Comparison of ENCODE assay signal across 10 cellular contexts in the genomic region with DNA sequence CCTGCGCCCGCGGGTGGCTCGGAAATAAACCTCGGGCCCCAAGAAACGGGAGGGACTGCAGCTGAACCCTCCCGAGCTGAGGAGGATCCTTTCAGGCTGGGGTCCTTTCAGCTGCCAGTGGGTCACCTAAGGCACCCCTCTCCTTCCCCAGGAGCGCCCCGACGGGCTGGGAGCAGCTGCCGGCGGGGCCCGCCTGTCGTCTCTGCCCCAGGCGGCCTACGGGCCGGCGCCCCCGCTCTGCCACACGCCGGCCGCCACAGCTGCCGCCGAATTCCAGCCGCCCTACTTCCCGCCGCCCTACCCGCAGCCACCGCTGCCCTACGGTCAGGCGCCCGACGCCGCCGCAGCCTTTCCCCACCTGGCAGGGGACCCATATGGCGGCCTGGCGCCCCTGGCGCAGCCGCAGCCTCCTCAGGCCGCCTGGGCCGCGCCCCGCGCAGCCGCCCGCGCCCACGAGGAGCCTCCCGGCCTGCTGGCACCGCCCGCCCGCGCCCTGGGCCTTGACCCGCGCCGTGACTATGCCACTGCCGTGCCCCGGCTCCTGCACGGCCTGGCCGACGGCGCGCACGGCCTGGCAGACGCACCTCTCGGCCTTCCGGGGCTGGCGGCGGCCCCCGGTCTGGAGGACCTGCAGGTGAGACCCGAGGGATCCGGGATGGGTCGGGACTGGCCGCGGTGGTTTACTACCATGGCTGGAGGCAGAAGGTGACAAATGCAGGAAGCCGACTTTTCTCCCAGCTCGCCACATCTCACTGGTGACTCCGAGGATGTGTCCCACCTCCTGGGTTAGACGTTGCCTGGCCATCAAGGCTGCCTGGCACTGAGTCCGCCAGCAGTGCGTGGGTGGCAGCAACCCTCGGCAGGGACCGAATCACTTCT. TPM values are rescaled to one million over a fixed set of nuclear protein-coding genes. Genes with fewer than 3 reads are reported as not detected.
DNase-seq lines count a peak whose midpoint lies in the region; ATAC-seq and TF ChIP-seq lines count a peak whose summit lies in the region.
"Had no signal": no experiment of that assay in that cellular context is flagged by ENCODE, and none has a peak within 500 bp of the region (broad histone marks: within the 10 kb centered on the region; RNA-seq: fewer than 3 reads in every experiment).

No MANE protein-coding gene starts in this region.

- POLR2A ChIA-PET in PC-3 (lab: Charles Lee; ENCODE audit: unreplicated experiment), result no interaction called here

- intact Hi-C loops in PC-3 (cut with micrococcal nuclease), result no loop called here

- no peaks in the 10 kb centered on the region for H3K9me2 ChIP-seq in PC-3 (replicated peaks; ENCODE audit: low read length)

- H3K9me3 ChIP-seq in PC-3 (ENCODE audit: low read length), result no peaks in the 10 kb centered on the region
- no peaks in the 10 kb centered on the region for H3K9me3 ChIP-seq in neutrophil

- no peaks in the 10 kb centered on the region for H3K79me2 ChIP-seq in PC-3 (ENCODE audit: low read length)

- H2AFZ ChIP-seq in PC-3 (ENCODE audit: low read length), result peak overlapping the region; percentile 34; the same call in 1 of the 2 replicates

- H3K27ac ChIP-seq in PC-3 (ENCODE audit: low read length) (no peak overlapping the region), neutrophil (no peak overlapping the region)

- H3F3A ChIP-seq in PC-3 (ENCODE audit: low read length, unreplicated experiment), result no peaks in the 10 kb centered on the region

- ATAC-seq in PC-3 (no peak), GM18909 (IDR thresholded peaks at IDR 0.05; ENCODE audit: poor library complexity, unreplicated experiment) (no peak), omental fat pad (ENCODE audit: low FRiP score) (no peak)
- ATAC-seq: activated T-cell treated with anti-CD3 and anti-CD28 coated beads, Interleukin-2, amount 50 U/mL, for 72 hours had no signal

- H3K9ac ChIP-seq in PC-3 (ENCODE audit: low read length), result no peak overlapping the region

- H3K27me3 ChIP-seq in PC-3 (ENCODE audit: low read length) (no peaks in the 10 kb centered on the region), neutrophil (peaks cover 33% of the 10 kb centered on the region)

- H4K20me1 ChIP-seq in PC-3 (ENCODE audit: low read length), result no peaks in the 10 kb centered on the region; the same call in 1 of the 2 replicates

- TF ChIP-seq CTCF in AG09309 (IDR thresholded peaks at IDR 0.05; ENCODE audit: control insufficient read depth, insufficient read depth, low read depth, low read length, missing control alignments), result no peak
- TF ChIP-seq CTCF in PC-3 (conservative IDR thresholded peaks at IDR 0.05; ENCODE audit: low read depth, low read length), result no peak
- TF ChIP-seq CTCF in fibroblast of villous mesenchyme (IDR thresholded peaks at IDR 0.05; ENCODE audit: insufficient read depth, low read depth, low read length), result no peak
- no peak for TF ChIP-seq CTCF in neutrophil (IDR thresholded peaks at IDR 0.05)
- no peak for TF ChIP-seq CTCF in omental fat pad (IDR thresholded peaks at IDR 0.05)

- H3K4me3 ChIP-seq in AG09309 (ENCODE audit: control insufficient read depth, low read depth, low read length), result peak overlapping the region; percentile 57
- H3K4me3 ChIP-seq in PC-3 (ENCODE audit: low read length), result peak overlapping the region; percentile 63
- H3K4me3 ChIP-seq in fibroblast of villous mesenchyme (ENCODE audit: low read depth, low read length), result peak overlapping the region; percentile 65
- peak overlapping the region; percentile 43 to 46 for H3K4me3 ChIP-seq in neutrophil (ENCODE audit: low read depth in 1 of 2, low read length in 1 of 2)

- H3K4me2 ChIP-seq in PC-3 (ENCODE audit: low read length), result peak overlapping the region; percentile 71; the same call in 1 of the 2 replicates

- peaks cover 17% of the 10 kb centered on the region for H3K4me1 ChIP-seq in PC-3 (ENCODE audit: insufficient read depth, low read length)
- peaks cover 33 to 36% of the 10 kb centered on the region in 2 experiments for H3K4me1 ChIP-seq in neutrophil (ENCODE audit: control insufficient read depth in 1 of 2, insufficient read depth in 1 of 2, low read depth in 1 of 2, low read length in 1 of 2)

- H3K36me3 ChIP-seq in PC-3 (ENCODE audit: low read depth, low read length) (no peaks in the 10 kb centered on the region), neutrophil (no peaks in the 10 kb centered on the region)

- DNase-seq in AG09309 (ENCODE audit: low read depth), result no peak
- no peak for DNase-seq in PC-3
- no peak for DNase-seq in fibroblast of villous mesenchyme (ENCODE audit: low read depth)
- no peak for DNase-seq in NCI-H345 treated with DMSO at 0.1 percent for 48 hours (lab: John Stamatoyannopoulos, UW; ENCODE audit: unreplicated experiment)
- no peak for DNase-seq in omental fat pad (ENCODE audit: low spot score)
- DNase-seq in glomerular visceral epithelial cell (ENCODE audit: extremely low spot score), result no peak
- DNase-seq: activated T-cell treated with anti-CD3 and anti-CD28 coated beads, Interleukin-2, amount 50 U/mL, for 72 hours; NCI-H446 had no signal

- CTCF ChIA-PET in PC-3 (lab: Charles Lee), result no interaction called here

- BruUV-seq in PC-3 (replicated peaks; lab: Mats Ljungman, UMichigan), result no TSS peak

RNA-seq across cellular contexts. Expression of gene TFAP2E, which starts 0.9 kb away (rescaled TPM):
- total RNA-seq in PC-3 (2014; rRNA removed) (0.26 and 1.4 TPM in 2 replicates), fibroblast of villous mesenchyme (under 0.01 and 0.32 TPM in 2 replicates), omental fat pad (under 1 TPM; 0.25 to 0.72 (median 0.50) TPM)

RNA-seq across cellular contexts. Expression of gene NCDN, which starts 16.4 kb away (rescaled TPM):
- total RNA-seq in PC-3 (2014; rRNA removed) (25.2 and 30.2 TPM in 2 replicates), fibroblast of villous mesenchyme (21.6 and 27.4 TPM in 2 replicates), omental fat pad (10 to 100 TPM; 12.2 to 20.9 (median 15.1) TPM)

RNA-seq across cellular contexts. Expression of gene KIAA0319L, which starts 16.8 kb away (rescaled TPM):
- total RNA-seq in PC-3 (2014; rRNA removed) (20.9 and 26.7 TPM in 2 replicates), fibroblast of villous mesenchyme (45.1 and 63.0 TPM in 2 replicates), omental fat pad (10 to 100 TPM; 38.1 to 99.9 (median 44.2) TPM)
